16 cellular contexts compared by ENCODE assay signal in the genomic region with DNA sequence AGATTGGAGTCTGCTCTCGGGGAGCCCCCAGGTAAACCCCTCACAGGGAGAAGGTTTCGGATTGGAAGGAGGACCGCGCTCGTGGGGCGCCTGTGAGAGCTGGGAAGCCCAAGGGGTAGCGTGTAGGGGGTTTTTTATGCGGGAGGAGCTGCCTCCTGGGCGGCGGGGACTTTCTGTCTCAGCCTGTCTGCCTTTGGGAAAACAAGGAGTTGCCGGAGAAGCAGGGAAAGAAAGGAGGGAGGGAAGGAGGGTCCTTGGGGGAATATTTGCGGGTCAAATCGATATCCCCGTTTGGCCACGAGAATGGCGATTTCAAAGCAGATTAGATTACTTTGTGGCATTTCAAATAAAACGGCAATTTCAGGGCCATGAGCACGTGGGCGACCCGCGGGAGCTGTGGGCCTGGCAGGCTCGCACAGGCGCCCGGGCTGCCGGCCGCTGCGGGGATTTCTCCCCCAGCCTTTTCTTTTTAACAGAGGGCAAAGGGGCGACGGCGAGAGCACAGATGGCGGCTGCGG. TPM values are rescaled to one million over a fixed set of nuclear protein-coding genes. Genes with fewer than 3 reads are reported as not detected.
DNase-seq lines count a peak whose midpoint lies in the region; ATAC-seq and TF ChIP-seq lines count a peak whose summit lies in the region.
"Had no signal": no experiment of that assay in that cellular context is flagged by ENCODE, and none has a peak within 500 bp of the region (broad histone marks: within the 10 kb centered on the region; RNA-seq: fewer than 3 reads in every experiment).

No MANE protein-coding gene starts in this region.

- H3K9me3 ChIP-seq in spleen: no peaks in the 10 kb centered on the region
- H3K9me3 ChIP-seq: A549, neutrophil, Peyer's patch, upper lobe of left lung had no signal

- POLR2A ChIA-PET in activated naive CD8-positive, alpha-beta T cell treated with anti-CD3 and anti-CD28 coated beads, Interleukin-2, amount 10 ng/mL, durations not matched to agents 7 days and 5 days (lab: Charles Lee): no interaction called here

- H3K27me3 Mint-ChIP-seq in T-helper 2 cell treated with Interferon-gamma antibody and Interleukin-4, amounts not matched to agents 5 μg/mL and 100 μg/mL, for 36 hours (ENCODE audit: low read depth): peaks cover 86% of the 10 kb centered on the region
- peaks cover 87% of the 10 kb centered on the region for H3K27me3 Mint-ChIP-seq in activated naive CD8-positive, alpha-beta T cell treated with anti-CD3 and anti-CD28 coated beads, Interleukin-2, amount 10 ng/mL, durations not matched to agents 7 days and 5 days

- H3K4me3 Mint-ChIP-seq in T-helper 2 cell treated with Interferon-gamma antibody and Interleukin-4, amounts not matched to agents 5 μg/mL and 100 μg/mL, for 36 hours: peak overlapping the region; percentile 21
- H3K4me3 Mint-ChIP-seq in activated naive CD8-positive, alpha-beta T cell treated with anti-CD3 and anti-CD28 coated beads, Interleukin-2, amount 10 ng/mL, durations not matched to agents 7 days and 5 days: no peak overlapping the region

- peaks cover 14 to 73% (median 60%) of the 10 kb centered on the region in 6 donors for H3K4me1 ChIP-seq in spleen
- H3K4me1 ChIP-seq: A549 had no signal

- DNase-seq in T-helper 2 cell treated with Interferon-gamma antibody and Interleukin-4, amounts not matched to agents 5 μg/mL and 100 μg/mL, for 36 hours (ENCODE audit: low spot score): no peak
- DNase-seq in T-helper 2 cell: no peak
- DNase-seq in activated naive CD8-positive, alpha-beta T cell treated with anti-CD3 and anti-CD28 coated beads, Interleukin-2, amount 10 ng/mL, durations not matched to agents 7 days and 5 days: no peak
- DNase-seq in left lobe of liver (ENCODE audit: low spot score): no peak
- peak; percentile 51 for DNase-seq in spleen
- DNase-seq in NCI-H2029 treated with DMSO at 0.1 percent for 48 hours (lab: John Stamatoyannopoulos, UW): no peak
- no peak for DNase-seq in omental fat pad (ENCODE audit: low spot score)
- DNase-seq: activated gamma-delta T cell treated with Interleukin-2 at 50 U/mL for 16 hours, hypothalamus, NCI-H2107 had no signal

- H3K4me1 Mint-ChIP-seq in T-helper 2 cell treated with Interferon-gamma antibody and Interleukin-4, amounts not matched to agents 5 μg/mL and 100 μg/mL, for 36 hours (ENCODE audit: low read depth): peaks cover 4% of the 10 kb centered on the region
- peaks cover 14% of the 10 kb centered on the region for H3K4me1 Mint-ChIP-seq in activated naive CD8-positive, alpha-beta T cell treated with anti-CD3 and anti-CD28 coated beads, Interleukin-2, amount 10 ng/mL, durations not matched to agents 7 days and 5 days

- intact Hi-C loops in spleen (cut with DNase I; ENCODE audit: low total_unique reads): no loop called here

- peaks cover 2% of the 10 kb centered on the region for H3K36me3 Mint-ChIP-seq in T-helper 2 cell treated with Interferon-gamma antibody and Interleukin-4, amounts not matched to agents 5 μg/mL and 100 μg/mL, for 36 hours (ENCODE audit: low read depth)
- no peaks in the 10 kb centered on the region for H3K36me3 Mint-ChIP-seq in activated naive CD8-positive, alpha-beta T cell treated with anti-CD3 and anti-CD28 coated beads, Interleukin-2, amount 10 ng/mL, durations not matched to agents 7 days and 5 days

- no peak overlapping the region for H3K27ac ChIP-seq in spleen
- H3K27ac ChIP-seq: A549, neutrophil, Peyer's patch, upper lobe of left lung had no signal

- peak overlapping the region; percentile 36 for H3K27ac Mint-ChIP-seq in T-helper 2 cell treated with Interferon-gamma antibody and Interleukin-4, amounts not matched to agents 5 μg/mL and 100 μg/mL, for 36 hours
- peak overlapping the region; percentile 25 for H3K27ac Mint-ChIP-seq in activated naive CD8-positive, alpha-beta T cell treated with anti-CD3 and anti-CD28 coated beads, Interleukin-2, amount 10 ng/mL, durations not matched to agents 7 days and 5 days

- peaks cover 26 to 100% (median 95%) of the 10 kb centered on the region in 7 donors for H3K27me3 ChIP-seq in spleen (replicated peaks in 1 of 7)

- H3K36me3 ChIP-seq in spleen: no peaks in the 10 kb centered on the region
- H3K36me3 ChIP-seq: neutrophil, Peyer's patch, upper lobe of left lung had no signal

- no peak for TF ChIP-seq POLR2A in spleen (IDR thresholded peaks at IDR 0.05)

- peak overlapping the region in 3 of 8 donors; percentile 2 to 39 (median 17) for H3K4me3 ChIP-seq in spleen
- H3K4me3 ChIP-seq: A549, K562, upper lobe of left lung had no signal

- 3 to 7% (median 5%) methylated on average over 30 to 32 of the region's 32 CpGs for WGBS in spleen, 5 donors

- no peak for ATAC-seq in activated naive CD8-positive, alpha-beta T cell treated with anti-CD3 and anti-CD28 coated beads, Interleukin-2, amount 10 ng/mL, durations not matched to agents 7 days and 5 days (ENCODE audit: low read depth)
- ATAC-seq in left lobe of liver (peak; percentile 12), GM21723 (IDR thresholded peaks at IDR 0.05; ENCODE audit: unreplicated experiment) (no peak), omental fat pad (ENCODE audit: low FRiP score) (no peak)
- ATAC-seq: A549, K562 had no signal

- H3K9me3 Mint-ChIP-seq in T-helper 2 cell treated with Interferon-gamma antibody and Interleukin-4, amounts not matched to agents 5 μg/mL and 100 μg/mL, for 36 hours: no peaks in the 10 kb centered on the region
- no peaks in the 10 kb centered on the region for H3K9me3 Mint-ChIP-seq in activated naive CD8-positive, alpha-beta T cell treated with anti-CD3 and anti-CD28 coated beads, Interleukin-2, amount 10 ng/mL, durations not matched to agents 7 days and 5 days

- TF ChIP-seq CTCF in spleen (IDR thresholded peaks at IDR 0.05 in 8 of 11, conservative IDR thresholded peaks at IDR 0.05 in 3 of 11): no peak
- no peak for TF ChIP-seq CTCF in omental fat pad (IDR thresholded peaks at IDR 0.05)

RNA-seq across cellular contexts. Expression of gene SIM2, which starts 9.7 kb away (rescaled TPM):
- total RNA-seq in activated naive CD8-positive, alpha-beta T cell treated with anti-CD3 and anti-CD28 coated beads, Interleukin-2, amount 10 ng/mL, durations not matched to agents 7 days and 5 days: not detected
- total RNA-seq in left lobe of liver (not detected), spleen (not detected), omental fat pad (1 to 10 TPM in 1 of 4 donors, not detected in 3; 3.2 TPM)
- polyA plus RNA-seq in spleen: not detected
- total RNA-seq: Peyer's patch had no signal
